In genomic region chr1:78658901-78659300, GRCh38 we compare ENCODE assay signal across 20 cellular contexts.
"Had no signal": no experiment of that assay in that cellular context is flagged by ENCODE, and none has a peak within 500 bp of the region (broad histone marks: within the 10 kb centered on the region; RNA-seq: fewer than 3 reads in every experiment).

No MANE protein-coding gene starts in this region.

- H3K4me1 Mint-ChIP-seq: memory B cell, naive B cell, neural crest cell, WTC11 had no signal

- H3K36me3 Mint-ChIP-seq: WTC11 had no signal

- H3K27ac ChIP-seq: ascending aorta, thyroid gland had no signal

- H3K4me1 ChIP-seq: ascending aorta, thyroid gland had no signal

- H3K27ac Mint-ChIP-seq: activated CD4-positive, alpha-beta memory T cell treated with anti-CD3 and anti-CD28 coated beads, Interleukin-2, amount 10 ng/mL, durations not matched to agents 7 days and 5 days; activated CD4-positive, alpha-beta T cell treated with anti-CD3 and anti-CD28 coated beads for 36 hours; activated naive CD8-positive, alpha-beta T cell treated with anti-CD3 and anti-CD28 coated beads, Interleukin-2, amount 50 U/mL, for 24 hours; memory B cell; WTC11 had no signal

- H3K27me3 Mint-ChIP-seq: activated CD4-positive, alpha-beta memory T cell treated with anti-CD3 and anti-CD28 coated beads, Interleukin-2, amount 10 ng/mL, durations not matched to agents 7 days and 5 days; activated CD4-positive, alpha-beta T cell treated with anti-CD3 and anti-CD28 coated beads for 36 hours; activated naive CD8-positive, alpha-beta T cell treated with anti-CD3 and anti-CD28 coated beads, Interleukin-2, amount 50 U/mL, for 24 hours; memory B cell; naive B cell had no signal

- H3K4me3 ChIP-seq: ascending aorta, mucosa of descending colon, thyroid gland had no signal

- ATAC-seq: activated CD4-positive, alpha-beta T cell treated with anti-CD3 and anti-CD28 coated beads for 36 hours; activated naive CD8-positive, alpha-beta T cell treated with anti-CD3 and anti-CD28 coated beads, Interleukin-2, amount 50 U/mL, for 24 hours; mucosa of descending colon; WTC11 had no signal

- H3K9me3 Mint-ChIP-seq: activated CD4-positive, alpha-beta memory T cell treated with anti-CD3 and anti-CD28 coated beads, Interleukin-2, amount 10 ng/mL, durations not matched to agents 7 days and 5 days; activated naive CD8-positive, alpha-beta T cell treated with anti-CD3 and anti-CD28 coated beads, Interleukin-2, amount 50 U/mL, for 24 hours; immature natural killer cell; memory B cell; naive B cell; neural crest cell; WTC11 had no signal

- H3K4me3 Mint-ChIP-seq: activated CD4-positive, alpha-beta memory T cell treated with anti-CD3 and anti-CD28 coated beads, Interleukin-2, amount 10 ng/mL, durations not matched to agents 7 days and 5 days; activated CD4-positive, alpha-beta T cell treated with anti-CD3 and anti-CD28 coated beads for 36 hours; activated naive CD8-positive, alpha-beta T cell treated with anti-CD3 and anti-CD28 coated beads, Interleukin-2, amount 50 U/mL, for 24 hours; immature natural killer cell; memory B cell; naive B cell; neural crest cell; WTC11 had no signal

- H3K9me3 ChIP-seq: ascending aorta, mucosa of descending colon, thyroid gland had no signal

- H3K27me3 ChIP-seq: ascending aorta, thyroid gland had no signal

- DNase-seq: activated CD4-positive, alpha-beta memory T cell treated with anti-CD3 and anti-CD28 coated beads, Interleukin-2, amount 10 ng/mL, durations not matched to agents 7 days and 5 days; activated CD4-positive, alpha-beta T cell treated with anti-CD3 and anti-CD28 coated beads for 36 hours; activated CD8-positive, alpha-beta memory T cell treated with anti-CD3 and anti-CD28 coated beads, Interleukin-2, amount 50 U/mL, for 48 hours; activated gamma-delta T cell; activated naive CD8-positive, alpha-beta T cell treated with anti-CD3 and anti-CD28 coated beads, Interleukin-2, amount 50 U/mL, for 24 hours; activated T-cell treated with anti-CD3 and anti-CD28 coated beads, Interleukin-2, amount 50 U/mL, for 48 hours; cortex of kidney; erythroblast; immature natural killer cell; mucosa of descending colon; naive B cell; retina; stimulated activated CD4-positive, alpha-beta T cell treated with anti-CD3 and anti-CD28 coated beads, Interleukin-1b, Interleukin-23, amount 100 ng/mL, for 48 hours; stimulated activated CD8-positive, alpha-beta memory T cell treated with anti-CD3 and anti-CD28 coated beads, Interleukin-4, amount 100 ng/mL, for 48 hours; stimulated activated naive CD4-positive, alpha-beta T cell; thyroid gland had no signal
